Comparison of ENCODE assay signal across 33 cellular contexts in the genomic region with DNA sequence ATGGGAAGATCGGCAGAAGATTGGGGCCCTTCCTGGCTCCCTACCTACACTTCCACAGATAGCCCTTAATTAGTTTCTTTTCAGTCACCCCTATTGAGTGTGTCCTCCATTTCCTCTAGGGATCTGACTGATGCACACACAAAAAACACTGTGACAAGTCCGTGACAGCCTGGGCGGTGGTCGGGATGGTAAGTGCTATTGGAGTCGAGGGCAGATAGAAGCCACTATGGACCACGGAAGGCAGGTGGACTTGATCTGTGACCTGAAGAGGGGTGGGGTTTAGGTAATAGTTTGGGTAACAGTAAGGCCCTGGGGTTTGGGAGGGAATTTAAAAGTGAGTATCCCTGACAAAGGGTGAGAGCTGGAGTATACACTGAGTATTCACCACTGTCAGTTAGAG.
DNase-seq lines count a peak whose midpoint lies in the region; ATAC-seq, FAIRE-seq and TF ChIP-seq lines count a peak whose summit lies in the region.
"Had no signal": no experiment of that assay in that cellular context is flagged by ENCODE, and none has a peak within 500 bp of the region (broad histone marks: within the 10 kb centered on the region; RNA-seq: fewer than 3 reads in every experiment).

No MANE protein-coding gene starts in this region.

- no peaks in the 10 kb centered on the region for H4K20me1 ChIP-seq in Loucy (ENCODE audit: insufficient read depth, low read length, poor library complexity, severe bottlenecking)
- H4K20me1 ChIP-seq: BLaER1; BLaER1 treated with 17β-estradiol and CSF1 and Interleukin-3, amounts not matched to agents 10 nM and 100 nM had no signal

- H3K27me3 ChIP-seq in Loucy (ENCODE audit: insufficient read depth, low read length, poor library complexity, severe bottlenecking): no peaks in the 10 kb centered on the region
- H3K27me3 ChIP-seq: BLaER1; BLaER1 treated with 17β-estradiol and CSF1 and Interleukin-3, amounts not matched to agents 10 nM and 100 nM had no signal

- H3K27ac Mint-ChIP-seq in nephron progenitor cell: peak overlapping the region; percentile 29
- H3K27ac Mint-ChIP-seq: B cell; CD4-positive, alpha-beta memory T cell; CD4-positive, alpha-beta T cell; CD4-positive, CD25-positive, alpha-beta regulatory T cell; CD8-positive, alpha-beta memory T cell; CD8-positive, alpha-beta T cell had no signal

- no peak for ATAC-seq in HG03175 (IDR thresholded peaks at IDR 0.05; ENCODE audit: unreplicated experiment)
- ATAC-seq: A549; CD8-positive, alpha-beta T cell had no signal

- no peak overlapping the region for H3K9ac ChIP-seq in Loucy (ENCODE audit: low read depth, low read length, poor library complexity, severe bottlenecking)
- H3K9ac ChIP-seq: BLaER1; BLaER1 treated with 17β-estradiol and CSF1 and Interleukin-3, amounts not matched to agents 10 nM and 100 nM had no signal

- H3K4me3 ChIP-seq in Loucy (ENCODE audit: low read length, poor library complexity, severe bottlenecking): no peak overlapping the region
- H3K4me3 ChIP-seq: A549; BLaER1; BLaER1 treated with 17β-estradiol and CSF1 and Interleukin-3, amounts not matched to agents 10 nM and 100 nM had no signal

- H3K79me2 ChIP-seq in Loucy (ENCODE audit: insufficient read depth, low read length): no peaks in the 10 kb centered on the region

- H3K9me3 ChIP-seq in Loucy (ENCODE audit: insufficient read depth, low read depth, low read length): no peaks in the 10 kb centered on the region
- H3K9me3 ChIP-seq: A549; BE2C; BLaER1; BLaER1 treated with 17β-estradiol and CSF1 and Interleukin-3, amounts not matched to agents 10 nM and 100 nM; Caco-2 had no signal

- H3K9me2 ChIP-seq in Loucy (replicated peaks; ENCODE audit: low read depth, low read length): no peaks in the 10 kb centered on the region

- no peaks in the 10 kb centered on the region for H3F3A ChIP-seq in Loucy (ENCODE audit: low read depth)

- TF ChIP-seq CTCF in Loucy (conservative IDR thresholded peaks at IDR 0.05; ENCODE audit: low read length) (no peak), nephron progenitor cell (IDR thresholded peaks at IDR 0.05) (no peak)

- DNase-seq in nephron progenitor cell: no peak
- no peak for DNase-seq in urothelium cell line (ENCODE audit: low spot score)
- DNase-seq in NCI-H2196 treated with DMSO at 0.1 percent for 48 hours (lab: John Stamatoyannopoulos, UW; ENCODE audit: unreplicated experiment): no peak
- no peak for DNase-seq in GM03348 (ENCODE audit: low spot score)
- DNase-seq: 8988T; ACHN; AML-193; BE2C; C1 segment of cervical spinal cord; Caco-2; Calu3; CD4-positive, alpha-beta memory T cell; CD4-positive, alpha-beta T cell; CD4-positive, CD25-positive, alpha-beta regulatory T cell; CD8-positive, alpha-beta memory T cell; CD8-positive, alpha-beta T cell; COR-L47; DMS 273 treated with DMSO at 0.1 percent for 48 hours; DMS153; DMS53; DMS79; DMS79 treated with DMSO at 0.1 percent for 48 hours; DND-41; EL had no signal

- no peaks in the 10 kb centered on the region for H3K36me3 Mint-ChIP-seq in nephron progenitor cell (ENCODE audit: low read depth)
- H3K36me3 Mint-ChIP-seq: CD14-positive monocyte; CD4-positive, alpha-beta memory T cell; CD4-positive, CD25-positive, alpha-beta regulatory T cell; CD8-positive, alpha-beta memory T cell; CD8-positive, alpha-beta T cell had no signal

- peak overlapping the region; percentile 48; the same call in 1 of the 2 replicates for H2AFZ ChIP-seq in Loucy (ENCODE audit: low read length)

- no peaks in the 10 kb centered on the region for H3K4me1 Mint-ChIP-seq in nephron progenitor cell
- H3K4me1 Mint-ChIP-seq: CD4-positive, alpha-beta memory T cell; CD4-positive, CD25-positive, alpha-beta regulatory T cell; CD8-positive, alpha-beta memory T cell had no signal

- H3K4me1 ChIP-seq in Loucy (ENCODE audit: insufficient read depth, low read length, poor library complexity, severe bottlenecking): no peaks in the 10 kb centered on the region
- H3K4me1 ChIP-seq: BE2C, BLaER1, Caco-2 had no signal

- H3K36me3 ChIP-seq in Loucy (ENCODE audit: insufficient read depth, low read length): no peaks in the 10 kb centered on the region
- H3K36me3 ChIP-seq: BE2C; BLaER1; BLaER1 treated with 17β-estradiol and CSF1 and Interleukin-3, amounts not matched to agents 10 nM and 100 nM had no signal

- H3K9me3 Mint-ChIP-seq in nephron progenitor cell: no peaks in the 10 kb centered on the region
- H3K9me3 Mint-ChIP-seq: CD14-positive monocyte; CD4-positive, alpha-beta T cell; CD8-positive, alpha-beta T cell had no signal

- peak; percentile 81 for FAIRE-seq in urothelium cell line (lab: Jason Lieb, UNC)
- FAIRE-seq: A204.1, A549, D721Med had no signal

- no peak overlapping the region for H3K4me3 Mint-ChIP-seq in nephron progenitor cell
- H3K4me3 Mint-ChIP-seq: B cell; CD14-positive monocyte; CD4-positive, alpha-beta memory T cell; CD4-positive, alpha-beta T cell; CD4-positive, CD25-positive, alpha-beta regulatory T cell; CD8-positive, alpha-beta memory T cell; CD8-positive, alpha-beta T cell had no signal

- H3K4me2 ChIP-seq in Loucy (ENCODE audit: low read depth, low read length, poor library complexity, severe bottlenecking): no peak overlapping the region
- H3K4me2 ChIP-seq: A549; BLaER1; BLaER1 treated with 17β-estradiol and CSF1 and Interleukin-3, amounts not matched to agents 10 nM and 100 nM had no signal

- peaks cover 18% of the 10 kb centered on the region for H3K27me3 Mint-ChIP-seq in nephron progenitor cell (ENCODE audit: low read depth, poor library complexity)
